14 cellular contexts compared by ENCODE assay signal in the genomic region with DNA sequence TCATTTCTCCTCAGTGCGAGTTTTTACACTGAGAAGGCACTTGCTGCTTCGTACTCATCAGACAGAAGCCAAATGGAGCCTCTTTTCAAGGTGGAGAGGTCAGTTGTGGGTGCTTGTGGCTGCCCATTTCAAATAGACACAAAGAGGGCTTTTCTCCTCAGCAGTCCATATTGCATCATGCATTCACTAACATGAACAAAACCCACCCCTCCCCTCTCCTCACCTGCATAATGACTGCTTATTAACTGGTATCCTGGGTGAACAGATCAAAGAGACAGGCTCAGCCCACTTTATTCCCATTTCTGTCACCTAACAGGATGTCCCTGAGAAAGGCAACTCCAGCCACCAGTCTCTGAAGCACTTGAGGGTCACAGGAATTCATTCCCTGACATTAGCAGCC. TPM values are rescaled to one million over a fixed set of nuclear protein-coding genes. Genes with fewer than 3 reads are reported as not detected.
A peak's percentile ranks its signal among the peaks of the same experiment; 100 is the strongest.
DNase-seq lines count a peak whose midpoint lies in the region; ATAC-seq and TF ChIP-seq lines count a peak whose summit lies in the region.
"Had no signal": no experiment of that assay in that cellular context is flagged by ENCODE, and none has a peak within 500 bp of the region (broad histone marks: within the 10 kb centered on the region; RNA-seq: fewer than 3 reads in every experiment).

No MANE protein-coding gene starts in this region.

- DNase-seq in right atrium auricular region (ENCODE audit: low spot score) (no peak), Right ventricle myocardium superior (no peak), WERI-Rb-1 (no peak), NCI-H526 (lab: John Stamatoyannopoulos, UW) (no peak), KBM-7 (no peak), foreskin melanocyte (no peak)
- DNase-seq in naive thymus-derived CD8-positive, alpha-beta T cell = no peak
- DNase-seq in NK-92 treated with Interleukin-12 subunit alpha and Interleukin-12 subunit beta, amount 100 ng/mL, for 24 hours (lab: John Stamatoyannopoulos, UW) = no peak
- DNase-seq: activated CD4-positive, alpha-beta T cell treated with anti-CD3 and anti-CD28 coated beads, Interleukin-2, amount 50 U/mL, for 4 hours; BE2C; brain microvascular endothelial cell; NCI-H226; PC-3 had no signal

- peaks cover 0 to 19% (median 12%) of the 10 kb centered on the region in 3 donors for H3K36me3 Mint-ChIP-seq in naive thymus-derived CD8-positive, alpha-beta T cell

- H3K27me3 ChIP-seq in right atrium auricular region (no peaks in the 10 kb centered on the region), WERI-Rb-1 (ENCODE audit: insufficient read depth, low read depth, severe bottlenecking) (no peaks in the 10 kb centered on the region)
- H3K27me3 ChIP-seq: BE2C, brain microvascular endothelial cell had no signal

- no peak for TF ChIP-seq CTCF in right atrium auricular region (IDR thresholded peaks at IDR 0.05)
- no peak for TF ChIP-seq CTCF in WERI-Rb-1 (IDR thresholded peaks at IDR 0.05; ENCODE audit: low read depth, low read length)

- intact Hi-C loops in Right ventricle myocardium superior (cut with DNase I) = no loop called here

- H3K4me3 ChIP-seq in right atrium auricular region = no peak overlapping the region
- H3K4me3 ChIP-seq in WERI-Rb-1 (ENCODE audit: low read depth, low read length) = no peak overlapping the region

- H3K4me1 Mint-ChIP-seq in naive thymus-derived CD8-positive, alpha-beta T cell = peaks cover 42 to 92% (median 88%) of the 10 kb centered on the region in 4 donors

- POLR2A ChIA-PET in naive thymus-derived CD8-positive, alpha-beta T cell (lab: Charles Lee) = interaction anchor here (3.8 kb wide), 1 partner anchor 28 kb away, joined by 24 read pairs; a partner anchor contains a TSS

- in situ Hi-C loops in KBM-7 (cut with MboI; ENCODE audit: low pct_unique_long_range_greater_than_20kb, low sequenced_read_pairs) = no loop called here

- peaks cover 0 to 96% of the 10 kb centered on the region in 2 donors for H3K4me1 ChIP-seq in right atrium auricular region

- H3K9me3 ChIP-seq in right atrium auricular region (no peaks in the 10 kb centered on the region), WERI-Rb-1 (ENCODE audit: severe bottlenecking) (no peaks in the 10 kb centered on the region)
- H3K9me3 ChIP-seq: BE2C had no signal

- H3K27ac ChIP-seq in right atrium auricular region (peak overlapping the region; percentile 81 to 88), WERI-Rb-1 (peak overlapping the region; percentile 63)
- H3K27ac ChIP-seq: brain microvascular endothelial cell had no signal

- H3K4me3 Mint-ChIP-seq in naive thymus-derived CD8-positive, alpha-beta T cell = peak overlapping the region in 1 of 10 donors; percentile 83

- H3K27me3 Mint-ChIP-seq in naive thymus-derived CD8-positive, alpha-beta T cell = no peaks in the 10 kb centered on the region

- ATAC-seq in Right ventricle myocardium superior (ENCODE audit: poor library complexity) = no peak
- no peak for ATAC-seq in naive thymus-derived CD8-positive, alpha-beta T cell
- ATAC-seq: PC-3 had no signal

- no peaks in the 10 kb centered on the region for H3K36me3 ChIP-seq in right atrium auricular region
- no peaks in the 10 kb centered on the region for H3K36me3 ChIP-seq in WERI-Rb-1

- no peaks in the 10 kb centered on the region for H3K9me3 Mint-ChIP-seq in naive thymus-derived CD8-positive, alpha-beta T cell
- H3K9me3 Mint-ChIP-seq: T-helper 2 cell treated with Interferon-gamma antibody and Interleukin-4, amounts not matched to agents 5 μg/mL and 100 μg/mL, for 36 hours had no signal

- H3K27ac Mint-ChIP-seq in naive thymus-derived CD8-positive, alpha-beta T cell = peak overlapping the region; percentile 25 to 98 (median 72)

RNA-seq across cellular contexts. Expression of a gene that starts 28.9 kb away (rescaled TPM):
- total RNA-seq in right atrium auricular region = 10 to 100 TPM; 13.5 to 29.9 TPM
- 19.2 TPM for total RNA-seq in Right ventricle myocardium superior
- 10 to 100 TPM; 79.5 to 89.2 TPM for total RNA-seq in naive thymus-derived CD8-positive, alpha-beta T cell
- 10 to 100 TPM; 15.2 to 29.6 (median 16.3) TPM for polyA plus RNA-seq in naive thymus-derived CD8-positive, alpha-beta T cell
